1 cellular context compared by ENCODE assay signal in genomic region chr13:36819064-36819810, GRCh38.
A peak's percentile ranks its signal among the peaks of the same experiment; 100 is the strongest.
TF ChIP-seq lines count a peak whose summit lies in the region.

A gene with protein sequence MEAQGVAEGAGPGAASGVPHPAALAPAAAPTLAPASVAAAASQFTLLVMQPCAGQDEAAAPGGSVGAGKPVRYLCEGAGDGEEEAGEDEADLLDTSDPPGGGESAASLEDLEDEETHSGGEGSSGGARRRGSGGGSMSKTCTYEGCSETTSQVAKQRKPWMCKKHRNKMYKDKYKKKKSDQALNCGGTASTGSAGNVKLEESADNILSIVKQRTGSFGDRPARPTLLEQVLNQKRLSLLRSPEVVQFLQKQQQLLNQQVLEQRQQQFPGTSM (plus strand): TSS chr13:36819222. CDS start chr13:36819358, 136 bp downstream.

TF ChIP-seq in SK-N-SH, 30 proteins besides CTCF, POLR2A, EP300 and RAD21 (continued from another document):
- TF ChIP-seq, protein P1, sequence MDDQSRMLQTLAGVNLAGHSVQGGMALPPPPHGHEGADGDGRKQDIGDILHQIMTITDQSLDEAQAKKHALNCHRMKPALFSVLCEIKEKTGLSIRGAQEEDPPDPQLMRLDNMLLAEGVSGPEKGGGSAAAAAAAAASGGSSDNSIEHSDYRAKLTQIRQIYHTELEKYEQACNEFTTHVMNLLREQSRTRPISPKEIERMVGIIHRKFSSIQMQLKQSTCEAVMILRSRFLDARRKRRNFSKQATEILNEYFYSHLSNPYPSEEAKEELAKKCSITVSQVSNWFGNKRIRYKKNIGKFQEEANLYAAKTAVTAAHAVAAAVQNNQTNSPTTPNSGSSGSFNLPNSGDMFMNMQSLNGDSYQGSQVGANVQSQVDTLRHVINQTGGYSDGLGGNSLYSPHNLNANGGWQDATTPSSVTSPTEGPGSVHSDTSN (IDR thresholded peaks at IDR 0.05): no peak
- no peak for TF ChIP-seq JUND (IDR thresholded peaks at IDR 0.05)
- TF ChIP-seq FOSL2 (IDR thresholded peaks at IDR 0.05; ENCODE audit: borderline replicate concordance, low read depth): no peak
- no peak for TF ChIP-seq RFX5 (IDR thresholded peaks at IDR 0.05; ENCODE audit: low read length)
- TF ChIP-seq ELF1 (IDR thresholded peaks at IDR 0.05): no peak
- peak; percentile 90; the same call in 1 of the 2 replicates for TF ChIP-seq MXI1 (IDR thresholded peaks at IDR 0.05; ENCODE audit: low read depth, low read length)
- no peak for TF ChIP-seq RCOR1 (IDR thresholded peaks at IDR 0.05; ENCODE audit: low read length)
- peak; percentile 82 for TF ChIP-seq NRF1 (IDR thresholded peaks at IDR 0.05; ENCODE audit: low read depth, low read length)
- TF ChIP-seq MEF2A (IDR thresholded peaks at IDR 0.05; ENCODE audit: borderline replicate concordance, low read depth): no peak
- TF ChIP-seq, protein P2, sequence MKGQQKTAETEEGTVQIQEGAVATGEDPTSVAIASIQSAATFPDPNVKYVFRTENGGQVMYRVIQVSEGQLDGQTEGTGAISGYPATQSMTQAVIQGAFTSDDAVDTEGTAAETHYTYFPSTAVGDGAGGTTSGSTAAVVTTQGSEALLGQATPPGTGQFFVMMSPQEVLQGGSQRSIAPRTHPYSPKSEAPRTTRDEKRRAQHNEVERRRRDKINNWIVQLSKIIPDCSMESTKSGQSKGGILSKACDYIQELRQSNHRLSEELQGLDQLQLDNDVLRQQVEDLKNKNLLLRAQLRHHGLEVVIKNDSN (IDR thresholded peaks at IDR 0.05; ENCODE audit: borderline replicate concordance, low read depth): no peak
- TF ChIP-seq TAF1 (IDR thresholded peaks at IDR 0.05; ENCODE audit: borderline replicate concordance, low read depth, low read length): no peak
- no peak for TF ChIP-seq FOXM1 (IDR thresholded peaks at IDR 0.05; ENCODE audit: low read depth)
- TF ChIP-seq GATA2 (CRISPR knock-in tag; IDR thresholded peaks at IDR 0.05): no peak
- peak; percentile 21; the same call in 1 of the 2 replicates for TF ChIP-seq SIN3A (IDR thresholded peaks at IDR 0.05; ENCODE audit: borderline replicate concordance, low read depth, low read length)
- no peak for TF ChIP-seq RXRA (IDR thresholded peaks at IDR 0.05; ENCODE audit: borderline replicate concordance, low read depth)
- TF ChIP-seq MAX (IDR thresholded peaks at IDR 0.05; ENCODE audit: low read depth): 0 out of 2 replicates have a peak, but pooled peaks have one; percentile 26
- no peak for TF ChIP-seq TEAD4 (IDR thresholded peaks at IDR 0.05; ENCODE audit: borderline replicate concordance, insufficient read depth)
- TF ChIP-seq SMC3 (IDR thresholded peaks at IDR 0.05; ENCODE audit: low read depth, low read length): no peak
- TF ChIP-seq YY1 (IDR thresholded peaks at IDR 0.05; ENCODE audit: low read depth): no peak
- no peak for TF ChIP-seq FOXJ3 (CRISPR knock-in tag; IDR thresholded peaks at IDR 0.05)
- TF ChIP-seq IRF3 (IDR thresholded peaks at IDR 0.05; ENCODE audit: low read depth, low read length): no peak
- TF ChIP-seq, protein P3, sequence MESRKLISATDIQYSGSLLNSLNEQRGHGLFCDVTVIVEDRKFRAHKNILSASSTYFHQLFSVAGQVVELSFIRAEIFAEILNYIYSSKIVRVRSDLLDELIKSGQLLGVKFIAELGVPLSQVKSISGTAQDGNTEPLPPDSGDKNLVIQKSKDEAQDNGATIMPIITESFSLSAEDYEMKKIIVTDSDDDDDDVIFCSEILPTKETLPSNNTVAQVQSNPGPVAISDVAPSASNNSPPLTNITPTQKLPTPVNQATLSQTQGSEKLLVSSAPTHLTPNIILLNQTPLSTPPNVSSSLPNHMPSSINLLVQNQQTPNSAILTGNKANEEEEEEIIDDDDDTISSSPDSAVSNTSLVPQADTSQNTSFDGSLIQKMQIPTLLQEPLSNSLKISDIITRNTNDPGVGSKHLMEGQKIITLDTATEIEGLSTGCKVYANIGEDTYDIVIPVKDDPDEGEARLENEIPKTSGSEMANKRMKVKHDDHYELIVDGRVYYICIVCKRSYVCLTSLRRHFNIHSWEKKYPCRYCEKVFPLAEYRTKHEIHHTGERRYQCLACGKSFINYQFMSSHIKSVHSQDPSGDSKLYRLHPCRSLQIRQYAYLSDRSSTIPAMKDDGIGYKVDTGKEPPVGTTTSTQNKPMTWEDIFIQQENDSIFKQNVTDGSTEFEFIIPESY (IDR thresholded peaks at IDR 0.05; ENCODE audit: borderline replicate concordance, low read depth): no peak
